8 cellular contexts compared by ENCODE assay signal in genomic region chr3:183824761-183825379, GRCh38. TPM values are rescaled to one million over a fixed set of nuclear protein-coding genes. Genes with fewer than 3 reads are reported as not detected.
DNase-seq lines count a peak whose midpoint lies in the region; ATAC-seq, FAIRE-seq and TF ChIP-seq lines count a peak whose summit lies in the region.

No MANE protein-coding gene starts in this region.

- no peak for DNase-seq in AG09309 (ENCODE audit: low read depth)
- DNase-seq in KBM-7: peak; percentile 24
- DNase-seq in activated naive CD8-positive, alpha-beta T cell treated with anti-CD3 and anti-CD28 coated beads, Interleukin-2, amount 10 ng/mL, durations not matched to agents 7 days and 5 days: peak; percentile 55
- no peak for DNase-seq in right atrium auricular region (ENCODE audit: low spot score)
- DNase-seq in retina: peak; percentile 77
- no peak for DNase-seq in H54 (ENCODE audit: insufficient read length, low spot score)
- no peak for DNase-seq in NCI-H226

- TF ChIP-seq CTCF in AG09309 (IDR thresholded peaks at IDR 0.05; ENCODE audit: control insufficient read depth, insufficient read depth, low read depth, low read length, missing control alignments) (no peak), right atrium auricular region (IDR thresholded peaks at IDR 0.05) (peak in 1 of 2 donors; percentile 10)

- H3K4me3 ChIP-seq in AG09309 (ENCODE audit: control insufficient read depth, low read depth, low read length) (peak overlapping the region; percentile 65), right atrium auricular region (peak overlapping the region; percentile 31 to 70)

- H3K36me3 Mint-ChIP-seq in activated naive CD8-positive, alpha-beta T cell treated with anti-CD3 and anti-CD28 coated beads, Interleukin-2, amount 10 ng/mL, durations not matched to agents 7 days and 5 days: peaks cover 2% of the 10 kb centered on the region

- H3K4me3 Mint-ChIP-seq in activated naive CD8-positive, alpha-beta T cell treated with anti-CD3 and anti-CD28 coated beads, Interleukin-2, amount 10 ng/mL, durations not matched to agents 7 days and 5 days: peak overlapping the region; percentile 69

- H3K27me3 ChIP-seq in right atrium auricular region: no peaks in the 10 kb centered on the region

- H3K4me1 Mint-ChIP-seq in activated naive CD8-positive, alpha-beta T cell treated with anti-CD3 and anti-CD28 coated beads, Interleukin-2, amount 10 ng/mL, durations not matched to agents 7 days and 5 days: peaks cover 8% of the 10 kb centered on the region

- peaks cover 5% of the 10 kb centered on the region for H3K27me3 Mint-ChIP-seq in activated naive CD8-positive, alpha-beta T cell treated with anti-CD3 and anti-CD28 coated beads, Interleukin-2, amount 10 ng/mL, durations not matched to agents 7 days and 5 days

- peak overlapping the region in 1 of 2 donors; percentile 15 for H3K27ac ChIP-seq in right atrium auricular region

- no peak overlapping the region for H3K27ac Mint-ChIP-seq in activated naive CD8-positive, alpha-beta T cell treated with anti-CD3 and anti-CD28 coated beads, Interleukin-2, amount 10 ng/mL, durations not matched to agents 7 days and 5 days

- POLR2A ChIA-PET in activated naive CD8-positive, alpha-beta T cell treated with anti-CD3 and anti-CD28 coated beads, Interleukin-2, amount 10 ng/mL, durations not matched to agents 7 days and 5 days (lab: Charles Lee): interaction anchor here (1.3 kb wide), 1 partner anchor 60 kb away, joined by 4 read pairs; the partner anchor contains the start of gene PARL

- FAIRE-seq in H54 (lab: Jason Lieb, UNC): no peak

- H3K4me1 ChIP-seq in right atrium auricular region: peaks cover 0 to 24% of the 10 kb centered on the region in 2 donors

- peak; percentile 31 for ATAC-seq in GM18909 (IDR thresholded peaks at IDR 0.05; ENCODE audit: poor library complexity, unreplicated experiment)
- ATAC-seq in activated naive CD8-positive, alpha-beta T cell treated with anti-CD3 and anti-CD28 coated beads, Interleukin-2, amount 10 ng/mL, durations not matched to agents 7 days and 5 days (ENCODE audit: low read depth): peak; percentile 43

- H3K9me3 Mint-ChIP-seq in activated naive CD8-positive, alpha-beta T cell treated with anti-CD3 and anti-CD28 coated beads, Interleukin-2, amount 10 ng/mL, durations not matched to agents 7 days and 5 days: no peaks in the 10 kb centered on the region

- no peaks in the 10 kb centered on the region for H3K9me3 ChIP-seq in right atrium auricular region

- TF ChIP-seq POLR2A in H54 (IDR thresholded peaks at IDR 0.05; ENCODE audit: low read depth, low read length): no peak

- peaks cover 1% of the 10 kb centered on the region for H3K36me3 ChIP-seq in right atrium auricular region

- in situ Hi-C loops in KBM-7 (cut with MboI; ENCODE audit: low pct_unique_long_range_greater_than_20kb, low sequenced_read_pairs): no loop called here

RNA-seq across cellular contexts. Expression of gene MAP6D1, which starts 0.5 kb away (rescaled TPM):
- 1 to 10 TPM; 1.6 to 2.7 TPM for total RNA-seq in activated naive CD8-positive, alpha-beta T cell treated with anti-CD3 and anti-CD28 coated beads, Interleukin-2, amount 10 ng/mL, durations not matched to agents 7 days and 5 days
- 1 to 10 TPM in 1 of 2 donors, under 1 TPM in 1; 0.79 to 9.6 TPM for total RNA-seq in right atrium auricular region

RNA-seq across cellular contexts. Expression of gene PARL, which starts 59.8 kb away (rescaled TPM):
- 10 to 100 TPM; 37.4 to 45.5 TPM for total RNA-seq in activated naive CD8-positive, alpha-beta T cell treated with anti-CD3 and anti-CD28 coated beads, Interleukin-2, amount 10 ng/mL, durations not matched to agents 7 days and 5 days
- 10 to 100 TPM; 34.1 to 58.3 TPM for total RNA-seq in right atrium auricular region

Comparison
In these comparisons a context has a peak if more than half of its experiments do, and no peak if none do; other contexts are left out.
1. DNase-seq: peak in KBM-7 (single experiment), activated naive CD8-positive, alpha-beta T cell treated with anti-CD3 and anti-CD28 coated beads, Interleukin-2, amount 10 ng/mL, durations not matched to agents 7 days and 5 days (single experiment) and retina (single experiment); none in AG09309 (single experiment), right atrium auricular region (single experiment), H54 (single experiment) and NCI-H226 (single experiment).